In genomic region chr3:189629803-189630455, GRCh38 we compare ENCODE assay signal across 13 cellular contexts. TPM values are rescaled to one million over a fixed set of nuclear protein-coding genes. Genes with fewer than 3 reads are reported as not detected.
A peak's percentile ranks its signal among the peaks of the same experiment; 100 is the strongest.
DNase-seq lines count a peak whose midpoint lies in the region; ATAC-seq and TF ChIP-seq lines count a peak whose summit lies in the region.
"Had no signal": no experiment of that assay in that cellular context is flagged by ENCODE, and none has a peak within 500 bp of the region (broad histone marks: within the 10 kb centered on the region; RNA-seq: fewer than 3 reads in every experiment).

No MANE protein-coding gene starts in this region.

- H3K4me1 Mint-ChIP-seq in IgD-negative memory B cell (peaks cover 13 to 24% (median 17%) of the 10 kb centered on the region in 3 donors), memory B cell (peaks cover 9% of the 10 kb centered on the region)
- H3K4me1 Mint-ChIP-seq in activated T-helper 2 cell treated with anti-CD3 and anti-CD28 coated beads, Interferon-gamma antibody, Interleukin-2, Interleukin-4, amounts not matched to agents 10 μg/mL and 5 μg/mL and 100 μg/mL, durations not matched to agents 14 hours and 24 hours and 36 hours (ENCODE audit: low read depth) = peaks cover 47% of the 10 kb centered on the region

- no peaks in the 10 kb centered on the region for H3K36me3 Mint-ChIP-seq in IgD-negative memory B cell
- peaks cover 10% of the 10 kb centered on the region for H3K36me3 Mint-ChIP-seq in activated T-helper 2 cell treated with anti-CD3 and anti-CD28 coated beads, Interferon-gamma antibody, Interleukin-2, Interleukin-4, amounts not matched to agents 10 μg/mL and 5 μg/mL and 100 μg/mL, durations not matched to agents 14 hours and 24 hours and 36 hours (ENCODE audit: low read depth)
- H3K36me3 Mint-ChIP-seq in memory B cell = no peaks in the 10 kb centered on the region

- H3K4me3 Mint-ChIP-seq in IgD-negative memory B cell (peak overlapping the region; percentile 24 to 72 (median 36)), memory B cell (peak overlapping the region; percentile 39)
- peak overlapping the region; percentile 41 for H3K4me3 Mint-ChIP-seq in activated T-helper 2 cell treated with anti-CD3 and anti-CD28 coated beads, Interferon-gamma antibody, Interleukin-2, Interleukin-4, amounts not matched to agents 10 μg/mL and 5 μg/mL and 100 μg/mL, durations not matched to agents 14 hours and 24 hours and 36 hours (ENCODE audit: low read depth)
- H3K4me3 Mint-ChIP-seq: activated T-cell treated with anti-CD3 and anti-CD28 coated beads, Interleukin-2, amount 50 U/mL, for 24 hours; CD4-positive, alpha-beta T cell had no signal

- no peaks in the 10 kb centered on the region for H3K9me3 Mint-ChIP-seq in IgD-negative memory B cell
- H3K9me3 Mint-ChIP-seq in activated T-helper 2 cell treated with anti-CD3 and anti-CD28 coated beads, Interferon-gamma antibody, Interleukin-2, Interleukin-4, amounts not matched to agents 10 μg/mL and 5 μg/mL and 100 μg/mL, durations not matched to agents 14 hours and 24 hours and 36 hours = no peaks in the 10 kb centered on the region
- no peaks in the 10 kb centered on the region for H3K9me3 Mint-ChIP-seq in memory B cell
- H3K9me3 Mint-ChIP-seq: activated T-cell treated with anti-CD3 and anti-CD28 coated beads, Interleukin-2, amount 50 U/mL, for 24 hours; CD4-positive, alpha-beta T cell had no signal

- H3K4me3 ChIP-seq in AG10803 (ENCODE audit: low read length) = no peak overlapping the region

- no peak for TF ChIP-seq CTCF in AG10803 (conservative IDR thresholded peaks at IDR 0.05; ENCODE audit: low read length)

- intact Hi-C loops in activated T-helper 2 cell treated with anti-CD3 and anti-CD28 coated beads, Interferon-gamma antibody, Interleukin-2, Interleukin-4, amounts not matched to agents 10 μg/mL and 5 μg/mL and 100 μg/mL, durations not matched to agents 14 hours and 24 hours and 36 hours (cut with micrococcal nuclease) = loop anchor here (10.0 kb wide), 3 partner anchors 235 to 595 kb away; no protein-coding TSS in a partner anchor

- H3K27ac Mint-ChIP-seq in IgD-negative memory B cell (peak overlapping the region in 2 of 3 donors; percentile 13 to 81), memory B cell (peak overlapping the region; percentile 81)
- peak overlapping the region; percentile 50 for H3K27ac Mint-ChIP-seq in activated T-helper 2 cell treated with anti-CD3 and anti-CD28 coated beads, Interferon-gamma antibody, Interleukin-2, Interleukin-4, amounts not matched to agents 10 μg/mL and 5 μg/mL and 100 μg/mL, durations not matched to agents 14 hours and 24 hours and 36 hours
- H3K27ac Mint-ChIP-seq: activated T-cell treated with anti-CD3 and anti-CD28 coated beads, Interleukin-2, amount 50 U/mL, for 24 hours; CD4-positive, alpha-beta T cell had no signal

- DNase-seq in AG10803 (ENCODE audit: low read depth) (peak; percentile 51), memory B cell (ENCODE audit: low spot score in 2 of 2) (no peak), NCI-H2196 (lab: John Stamatoyannopoulos, UW; ENCODE audit: unreplicated experiment) (no peak), NCI-H2029 (lab: John Stamatoyannopoulos, UW) (no peak), activated gamma-delta T cell (lab: John Stamatoyannopoulos, UW) (no peak)
- DNase-seq in activated T-helper 2 cell treated with anti-CD3 and anti-CD28 coated beads, Interferon-gamma antibody, Interleukin-2, Interleukin-4, amounts not matched to agents 10 μg/mL and 5 μg/mL and 100 μg/mL, durations not matched to agents 14 hours and 24 hours and 36 hours (ENCODE audit: low spot score) = no peak
- no peak for DNase-seq in stimulated activated CD4-positive, alpha-beta T cell treated with anti-CD3 and anti-CD28 coated beads, Interleukin-4, amount 100 ng/mL, for 4 hours
- DNase-seq: activated T-cell treated with anti-CD3 and anti-CD28 coated beads, Interleukin-2, amount 50 U/mL, for 24 hours; CD4-positive, alpha-beta T cell; foreskin melanocyte; NCI-H1417; small intestine had no signal

- no peak for ATAC-seq in memory B cell (ENCODE audit: low read depth)

- H3K27me3 Mint-ChIP-seq in IgD-negative memory B cell (no peaks in the 10 kb centered on the region), memory B cell (no peaks in the 10 kb centered on the region)
- H3K27me3 Mint-ChIP-seq in activated T-helper 2 cell treated with anti-CD3 and anti-CD28 coated beads, Interferon-gamma antibody, Interleukin-2, Interleukin-4, amounts not matched to agents 10 μg/mL and 5 μg/mL and 100 μg/mL, durations not matched to agents 14 hours and 24 hours and 36 hours (ENCODE audit: low read depth) = no peaks in the 10 kb centered on the region
- H3K27me3 Mint-ChIP-seq: activated T-cell treated with anti-CD3 and anti-CD28 coated beads, Interleukin-2, amount 50 U/mL, for 24 hours; CD4-positive, alpha-beta T cell had no signal

RNA-seq across cellular contexts. Expression of gene TP63, which starts 1.3 kb away (rescaled TPM):
- 1.0 TPM for polyA plus RNA-seq in IgD-negative memory B cell
- total RNA-seq in activated T-helper 2 cell treated with anti-CD3 and anti-CD28 coated beads, Interferon-gamma antibody, Interleukin-2, Interleukin-4, amounts not matched to agents 10 μg/mL and 5 μg/mL and 100 μg/mL, durations not matched to agents 14 hours and 24 hours and 36 hours = 5.1 and 5.6 TPM in 2 replicates
